Comparison of ENCODE assay signal across 13 cellular contexts in genomic region chr9:74960548-74960947, GRCh38. TPM values are rescaled to one million over a fixed set of nuclear protein-coding genes. Genes with fewer than 3 reads are reported as not detected.
A peak's percentile ranks its signal among the peaks of the same experiment; 100 is the strongest.
DNase-seq lines count a peak whose midpoint lies in the region; ATAC-seq, FAIRE-seq and TF ChIP-seq lines count a peak whose summit lies in the region.
"Had no signal": no experiment of that assay in that cellular context is flagged by ENCODE, and none has a peak within 500 bp of the region (broad histone marks: within the 10 kb centered on the region; RNA-seq: fewer than 3 reads in every experiment).

No MANE protein-coding gene starts in this region.

- TF ChIP-seq RAD21 in HepG2 (CRISPR knock-in tag; IDR thresholded peaks at IDR 0.05): no peak

- POLR2A ChIA-PET in HepG2 (lab: Yijun Ruan, JAX): no interaction called here

- TF ChIP-seq POLR2A in HepG2 (IDR thresholded peaks at IDR 0.05; ENCODE audit: insufficient read depth in 1 of 2, low read depth in 2 of 2, low read length in 2 of 2) (no peak), right lobe of liver (IDR thresholded peaks at IDR 0.05) (no peak)

- TF ChIP-seq EP300 in HepG2 (IDR thresholded peaks at IDR 0.05; ENCODE audit: low read depth in 2 of 2, low read length in 2 of 2): no peak
- TF ChIP-seq EP300 in HepG2 (CRISPR knock-in tag; IDR thresholded peaks at IDR 0.05; ENCODE audit: borderline replicate concordance): no peak

- peak; percentile 6 for DNase-seq in HepG2 (ENCODE audit: low spot score)
- no peak for DNase-seq in right lobe of liver
- DNase-seq in RWPE2 (ENCODE audit: low spot score): no peak
- DNase-seq in fibroblast of the aortic adventitia (ENCODE audit: low read depth): peak; percentile 63
- no peak for DNase-seq in stimulated activated naive CD4-positive, alpha-beta T cell (lab: John Stamatoyannopoulos, UW)
- DNase-seq in activated gamma-delta T cell (lab: John Stamatoyannopoulos, UW): no peak
- DNase-seq in ureter (ENCODE audit: low spot score): no peak
- DNase-seq: activated CD4-positive, alpha-beta T cell treated with anti-CD3 and anti-CD28 coated beads for 4 hours; MG63; NCI-H526; upper lobe of left lung had no signal

- H3K36me3 ChIP-seq in HepG2 (replicated peaks in 1 of 2; ENCODE audit: control insufficient read depth in 1 of 2, insufficient read depth in 2 of 2, low read length in 2 of 2) (no peaks in the 10 kb centered on the region), right lobe of liver (no peaks in the 10 kb centered on the region), RWPE2 (ENCODE audit: low read depth) (no peaks in the 10 kb centered on the region)
- H3K36me3 ChIP-seq: MG63, neutrophil, upper lobe of left lung had no signal

- no peak for TF ChIP-seq CTCF in HepG2 (CRISPR knock-in tag; IDR thresholded peaks at IDR 0.05)
- TF ChIP-seq CTCF in right lobe of liver (IDR thresholded peaks at IDR 0.05): no peak
- no peak for TF ChIP-seq CTCF in RWPE2 (IDR thresholded peaks at IDR 0.05; ENCODE audit: poor library complexity, severe bottlenecking)
- no peak for TF ChIP-seq CTCF in fibroblast of the aortic adventitia (IDR thresholded peaks at IDR 0.05; ENCODE audit: insufficient read depth, low read length)

- in situ Hi-C loops in HepG2 (cut with HindIII; ENCODE audit: extremely low pct_ligation_motif_present, low pct_unique_long_range_greater_than_20kb): no loop called here

- BruUV-seq in HepG2 (replicated peaks; lab: Mats Ljungman, UMichigan): no TSS peak

- H3K4me2 ChIP-seq in HepG2 (ENCODE audit: low read depth, low read length): no peak overlapping the region

- no peaks in the 10 kb centered on the region for H3K4me1 ChIP-seq in HepG2 (ENCODE audit: insufficient read depth, low read length)
- no peaks in the 10 kb centered on the region for H3K4me1 ChIP-seq in right lobe of liver
- no peaks in the 10 kb centered on the region for H3K4me1 ChIP-seq in RWPE2 (ENCODE audit: insufficient read depth, poor library complexity, severe bottlenecking)
- H3K4me1 ChIP-seq: upper lobe of left lung had no signal

- WGBS in HepG2 (ENCODE audit: low lambda C conversion rate): 44% methylated on average over 2 of the region's 2 CpGs
- WGBS in right lobe of liver (ENCODE audit: insufficient coverage, low coverage, low lambda C conversion rate, missing lambda C conversion rate): 68% methylated on average over 2 of the region's 2 CpGs

- H3K79me2 ChIP-seq in HepG2 (ENCODE audit: insufficient read depth, low read length): no peaks in the 10 kb centered on the region

- no peak for ATAC-seq in HepG2
- ATAC-seq in right lobe of liver: no peak
- ATAC-seq in RWPE2 (ENCODE audit: low read depth): peak; percentile 93
- no peak for ATAC-seq in HG02840 (IDR thresholded peaks at IDR 0.05; ENCODE audit: low FRiP score, unreplicated experiment)

- H3K4me3 ChIP-seq in HepG2 (replicated peaks in 1 of 3; ENCODE audit: insufficient read depth in 1 of 3, low read depth in 2 of 3, low read length in 3 of 3): no peak overlapping the region
- no peak overlapping the region for H3K4me3 ChIP-seq in right lobe of liver
- no peak overlapping the region for H3K4me3 ChIP-seq in RWPE2 (ENCODE audit: severe bottlenecking)
- no peak overlapping the region for H3K4me3 ChIP-seq in fibroblast of the aortic adventitia (ENCODE audit: low read depth, low read length)
- H3K4me3 ChIP-seq: MG63, upper lobe of left lung had no signal

- no peak overlapping the region for H3K9ac ChIP-seq in HepG2 (ENCODE audit: insufficient read depth, low read depth, low read length)

- H3K27me3 ChIP-seq in HepG2 (ENCODE audit: control insufficient read depth in 1 of 2, insufficient read depth in 2 of 2, low read length in 2 of 2) (no peaks in the 10 kb centered on the region), right lobe of liver (no peaks in the 10 kb centered on the region), RWPE2 (ENCODE audit: insufficient read depth, poor library complexity, severe bottlenecking) (no peaks in the 10 kb centered on the region)
- H3K27me3 ChIP-seq: MG63, neutrophil, upper lobe of left lung had no signal

- no peak for FAIRE-seq in HepG2 (lab: Jason Lieb, UNC)

- H4K20me1 ChIP-seq in HepG2 (ENCODE audit: insufficient read depth, low read length): no peaks in the 10 kb centered on the region

- CTCF ChIA-PET in HepG2 (lab: Yijun Ruan, JAX; ENCODE audit: low intra/inter-chr PET ratio, low total read pairs): no interaction called here

- intact Hi-C loops in HepG2 (cut with micrococcal nuclease; ENCODE audit: unreplicated experiment) (no loop called here), right lobe of liver (cut with DNase I) (no loop called here)

- no peak overlapping the region for H2AFZ ChIP-seq in HepG2 (ENCODE audit: low read length)

- H3K9me3 ChIP-seq in HepG2 (ENCODE audit: low read length) (no peaks in the 10 kb centered on the region), right lobe of liver (no peaks in the 10 kb centered on the region), RWPE2 (ENCODE audit: severe bottlenecking) (no peaks in the 10 kb centered on the region)
- H3K9me3 ChIP-seq: neutrophil had no signal

- H3K27ac ChIP-seq in HepG2 (ENCODE audit: extremely low read length, insufficient read depth, low read length) (no peak overlapping the region), right lobe of liver (no peak overlapping the region), RWPE2 (ENCODE audit: poor library complexity, severe bottlenecking) (no peak overlapping the region)
- H3K27ac ChIP-seq: neutrophil, upper lobe of left lung had no signal

TF ChIP-seq in HepG2, 621 proteins besides CTCF, POLR2A, EP300 and RAD21 (continues in another document):
- TF ChIP-seq SP140L (CRISPR knock-in tag; IDR thresholded peaks at IDR 0.05; ENCODE audit: borderline replicate concordance) (no peak), STAT6 (CRISPR knock-in tag; IDR thresholded peaks at IDR 0.05; ENCODE audit: borderline replicate concordance) (no peak), ZNF782 (CRISPR knock-in tag; IDR thresholded peaks at IDR 0.05; ENCODE audit: borderline replicate concordance) (no peak), SUZ12 (IDR thresholded peaks at IDR 0.05; ENCODE audit: low read depth, low read length) (no peak), TRAFD1 (CRISPR knock-in tag; IDR thresholded peaks at IDR 0.05; ENCODE audit: borderline replicate concordance) (no peak), NR2F6 (IDR thresholded peaks at IDR 0.05) (no peak), NR2F6 (CRISPR knock-in tag; IDR thresholded peaks at IDR 0.05) (no peak)

RNA-seq across cellular contexts. Expression of gene C9orf40, which starts 7.8 kb away (rescaled TPM):
- total RNA-seq in HepG2 (2016; rRNA removed; fragmentation: Illumina TruSeq; extraction: Trizol) (13.5 and 16.5 TPM in 2 replicates), right lobe of liver (1 to 10 TPM; 1.6 to 4.0 (median 3.0) TPM), fibroblast of the aortic adventitia (ENCODE audit: low replicate concordance) (4.6 and 9.9 TPM in 2 replicates), ureter (3.2 TPM)
- 4.0 and 4.1 TPM in 2 replicates for total RNA-seq in HepG2 (2016; cell fraction: cytosol; rRNA removed; fragmentation: Illumina TruSeq; extraction: Trizol; ENCODE audit: low read depth)
- 13.8 and 16.2 TPM in 2 replicates for total RNA-seq in HepG2 (2016; cell fraction: insoluble cytoplasmic fraction; rRNA removed; fragmentation: Illumina TruSeq; extraction: Trizol)
- total RNA-seq in HepG2 (2016; cell fraction: membrane; rRNA removed; fragmentation: Illumina TruSeq; extraction: Trizol): 8.1 and 8.7 TPM in 2 replicates
- total RNA-seq in HepG2 (2016; cell fraction: nucleus; rRNA removed; fragmentation: Illumina TruSeq; extraction: Trizol): 8.0 and 8.6 TPM in 2 replicates
- polyA plus RNA-seq in HepG2 (2011; rRNA removed): 2.0 and 3.0 TPM in 2 replicates
- 1.8 and 2.4 TPM in 2 replicates for polyA plus RNA-seq in HepG2 (2011; cell fraction: cytosol; rRNA removed)
- polyA plus RNA-seq in HepG2 (2011; cell fraction: nucleus; rRNA removed): 1.9 and 2.2 TPM in 2 replicates
- 5.6 and 8.8 TPM in 2 replicates for polyA plus RNA-seq in HepG2 (2012)
- polyA plus RNA-seq in HepG2 (2016; cell fraction: cytosol; fragmentation: Illumina TruSeq; extraction: Trizol; ENCODE audit: low read depth): 5.2 and 5.7 TPM in 2 replicates
- 21.2 and 22.6 TPM in 2 replicates for polyA plus RNA-seq in HepG2 (2016; cell fraction: insoluble cytoplasmic fraction; fragmentation: Illumina TruSeq; extraction: Trizol; ENCODE audit: low read depth)
- 7.6 and 8.0 TPM in 2 replicates for polyA plus RNA-seq in HepG2 (2016; cell fraction: membrane; fragmentation: Illumina TruSeq; extraction: Trizol; ENCODE audit: low read depth)
- polyA plus RNA-seq in HepG2 (2016; cell fraction: nucleus; fragmentation: Illumina TruSeq; extraction: Trizol; ENCODE audit: insufficient read depth, low read depth): 13.9 and 16.8 TPM in 2 replicates
- polyA minus RNA-seq in HepG2 (2011; rRNA and poly(A)+ RNA removed; ENCODE audit: low replicate concordance): 2.0 and 2.8 TPM in 2 replicates
- 3.9 and 4.3 TPM in 2 replicates for polyA minus RNA-seq in HepG2 (2011; cell fraction: cytosol; rRNA and poly(A)+ RNA removed)
- polyA minus RNA-seq in HepG2 (2011; cell fraction: nucleus; rRNA and poly(A)+ RNA removed): 2.0 and 2.7 TPM in 2 replicates

Comparison
In these comparisons a context has a peak if more than half of its experiments do, and no peak if none do; other contexts are left out.
1. DNase-seq: peak in HepG2 (single experiment) and fibroblast of the aortic adventitia (single experiment); none in right lobe of liver (0 of 3), RWPE2 (single experiment), stimulated activated naive CD4-positive, alpha-beta T cell (0 of 6), activated gamma-delta T cell (single experiment) and ureter (single experiment).